19 cellular contexts compared by ENCODE assay signal in the genomic region with DNA sequence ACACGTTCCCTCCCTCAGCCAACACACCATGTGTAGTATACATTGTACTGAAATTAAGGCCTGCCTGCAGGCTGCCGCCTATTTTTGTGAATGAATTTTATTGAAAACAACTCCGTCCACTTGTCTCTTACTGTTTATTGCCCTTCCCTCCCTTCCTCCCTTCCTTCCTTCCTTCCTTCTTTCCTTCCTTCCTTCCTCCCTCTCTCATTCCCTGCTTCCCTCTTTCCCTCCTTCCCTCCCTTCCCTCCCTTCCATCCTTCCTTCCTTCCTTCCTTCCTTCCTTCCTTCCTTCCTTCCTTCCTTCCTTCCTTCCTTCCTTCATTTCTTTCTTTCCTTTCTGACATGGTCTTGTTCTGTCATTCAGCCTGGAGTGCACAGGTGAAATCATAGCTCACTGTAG. TPM values are rescaled to one million over a fixed set of nuclear protein-coding genes. Genes with fewer than 3 reads are reported as not detected.
DNase-seq lines count a peak whose midpoint lies in the region; ATAC-seq and TF ChIP-seq lines count a peak whose summit lies in the region.
"Had no signal": no experiment of that assay in that cellular context is flagged by ENCODE, and none has a peak within 500 bp of the region (broad histone marks: within the 10 kb centered on the region; RNA-seq: fewer than 3 reads in every experiment).

No MANE protein-coding gene starts in this region.

- no peaks in the 10 kb centered on the region for H3K27me3 Mint-ChIP-seq in activated T-helper 2 cell treated with anti-CD3 and anti-CD28 coated beads, Interferon-gamma antibody, Interleukin-2, Interleukin-4, amounts not matched to agents 10 μg/mL and 5 μg/mL and 100 μg/mL, durations not matched to agents 14 hours and 24 hours and 36 hours (ENCODE audit: low read depth)
- no peaks in the 10 kb centered on the region for H3K27me3 Mint-ChIP-seq in natural killer cell treated with Interleukin-12 subunit alpha and Interleukin-12 subunit beta and Interleukin-15 and Interleukin-18, amount 100 ng/mL, for 72 hours
- H3K27me3 Mint-ChIP-seq: B cell had no signal

- H3K27ac ChIP-seq in A673 (ENCODE audit: low read depth, low read length, poor library complexity, severe bottlenecking): no peak overlapping the region
- H3K27ac ChIP-seq in BLaER1 treated with 17β-estradiol and CSF1 and Interleukin-3, amounts not matched to agents 10 nM and 100 nM: no peak overlapping the region
- H3K27ac ChIP-seq in brain microvascular endothelial cell: no peak overlapping the region

- H3K27ac Mint-ChIP-seq in activated T-helper 2 cell treated with anti-CD3 and anti-CD28 coated beads, Interferon-gamma antibody, Interleukin-2, Interleukin-4, amounts not matched to agents 10 μg/mL and 5 μg/mL and 100 μg/mL, durations not matched to agents 14 hours and 24 hours and 36 hours: peak overlapping the region; percentile 20
- H3K27ac Mint-ChIP-seq in natural killer cell treated with Interleukin-12 subunit alpha and Interleukin-12 subunit beta and Interleukin-15 and Interleukin-18, amount 100 ng/mL, for 72 hours: peak overlapping the region; percentile 78 to 95
- H3K27ac Mint-ChIP-seq: B cell had no signal

- ATAC-seq in natural killer cell treated with Interleukin-12 subunit alpha and Interleukin-12 subunit beta and Interleukin-15 and Interleukin-18, amount 100 ng/mL, for 72 hours: no peak

- H4K20me1 ChIP-seq in BLaER1 treated with 17β-estradiol and CSF1 and Interleukin-3, amounts not matched to agents 10 nM and 100 nM: peaks cover 0 to 39% (median 0%) of the 10 kb centered on the region in 11 experiments; a peak in 3 of 22 replicates

- H3K36me3 ChIP-seq in A673 (ENCODE audit: insufficient read depth, low read length, poor library complexity, severe bottlenecking) (no peaks in the 10 kb centered on the region), brain microvascular endothelial cell (replicated peaks) (no peaks in the 10 kb centered on the region)
- H3K36me3 ChIP-seq in BLaER1 treated with 17β-estradiol and CSF1 and Interleukin-3, amounts not matched to agents 10 nM and 100 nM: peaks cover 0 to 39% (median 0%) of the 10 kb centered on the region in 11 experiments; a peak in 5 of 22 replicates

- no peaks in the 10 kb centered on the region for H3K27me3 ChIP-seq in A673 (replicated peaks; ENCODE audit: insufficient read depth, low read depth, low read length, poor library complexity)
- H3K27me3 ChIP-seq in BLaER1 treated with 17β-estradiol and CSF1 and Interleukin-3, amounts not matched to agents 10 nM and 100 nM: no peaks in the 10 kb centered on the region
- no peaks in the 10 kb centered on the region for H3K27me3 ChIP-seq in brain microvascular endothelial cell (replicated peaks)

- in situ Hi-C loops in brain microvascular endothelial cell (cut with HindIII; ENCODE audit: low pct_ligation_motif_present, low sequenced_read_pairs): no loop called here

- no peaks in the 10 kb centered on the region for H3K36me3 Mint-ChIP-seq in activated T-helper 2 cell treated with anti-CD3 and anti-CD28 coated beads, Interferon-gamma antibody, Interleukin-2, Interleukin-4, amounts not matched to agents 10 μg/mL and 5 μg/mL and 100 μg/mL, durations not matched to agents 14 hours and 24 hours and 36 hours (ENCODE audit: low read depth)
- peaks cover 2% of the 10 kb centered on the region for H3K36me3 Mint-ChIP-seq in natural killer cell treated with Interleukin-12 subunit alpha and Interleukin-12 subunit beta and Interleukin-15 and Interleukin-18, amount 100 ng/mL, for 72 hours

- POLR2A ChIA-PET in A673 (lab: Charles Lee; ENCODE audit: low non-redundant PET): no interaction called here

- H3K4me2 ChIP-seq in BLaER1 treated with 17β-estradiol and CSF1 and Interleukin-3, amounts not matched to agents 10 nM and 100 nM: peak overlapping the region in 6 of 11 experiments; percentile 81 to 99 (median 90); a peak in 11 of 22 replicates

- no peaks in the 10 kb centered on the region for H3K9me3 Mint-ChIP-seq in activated T-helper 2 cell treated with anti-CD3 and anti-CD28 coated beads, Interferon-gamma antibody, Interleukin-2, Interleukin-4, amounts not matched to agents 10 μg/mL and 5 μg/mL and 100 μg/mL, durations not matched to agents 14 hours and 24 hours and 36 hours
- H3K9me3 Mint-ChIP-seq in natural killer cell treated with Interleukin-12 subunit alpha and Interleukin-12 subunit beta and Interleukin-15 and Interleukin-18, amount 100 ng/mL, for 72 hours: no peaks in the 10 kb centered on the region

- H3K4me1 ChIP-seq in A673 (ENCODE audit: insufficient read depth, low read length, poor library complexity, severe bottlenecking): no peaks in the 10 kb centered on the region
- peaks cover 31 to 97% (median 70%) of the 10 kb centered on the region in 10 experiments for H3K4me1 ChIP-seq in BLaER1 treated with 17β-estradiol and CSF1 and Interleukin-3, amounts not matched to agents 10 nM and 100 nM

- no peak overlapping the region for H3K4me3 Mint-ChIP-seq in activated T-helper 2 cell treated with anti-CD3 and anti-CD28 coated beads, Interferon-gamma antibody, Interleukin-2, Interleukin-4, amounts not matched to agents 10 μg/mL and 5 μg/mL and 100 μg/mL, durations not matched to agents 14 hours and 24 hours and 36 hours (ENCODE audit: low read depth)
- peak overlapping the region; percentile 51 for H3K4me3 Mint-ChIP-seq in natural killer cell treated with Interleukin-12 subunit alpha and Interleukin-12 subunit beta and Interleukin-15 and Interleukin-18, amount 100 ng/mL, for 72 hours

- TF ChIP-seq CTCF in A673 (conservative IDR thresholded peaks at IDR 0.05; ENCODE audit: low read depth, low read length): no peak
- TF ChIP-seq CTCF in brain microvascular endothelial cell (IDR thresholded peaks at IDR 0.05; ENCODE audit: low read depth, low read length, missing control alignments): no peak

- no peak overlapping the region for H3K4me3 ChIP-seq in A673 (ENCODE audit: low read depth, low read length, poor library complexity, severe bottlenecking)
- peak overlapping the region in 3 of 10 experiments; percentile 69 to 82 (median 81); a peak in 5 of 20 replicates for H3K4me3 ChIP-seq in BLaER1 treated with 17β-estradiol and CSF1 and Interleukin-3, amounts not matched to agents 10 nM and 100 nM
- H3K4me3 ChIP-seq in brain microvascular endothelial cell (ENCODE audit: low read depth, low read length): no peak overlapping the region

- peaks cover 33% of the 10 kb centered on the region for H3K4me1 Mint-ChIP-seq in activated T-helper 2 cell treated with anti-CD3 and anti-CD28 coated beads, Interferon-gamma antibody, Interleukin-2, Interleukin-4, amounts not matched to agents 10 μg/mL and 5 μg/mL and 100 μg/mL, durations not matched to agents 14 hours and 24 hours and 36 hours (ENCODE audit: low read depth)
- H3K4me1 Mint-ChIP-seq in natural killer cell treated with Interleukin-12 subunit alpha and Interleukin-12 subunit beta and Interleukin-15 and Interleukin-18, amount 100 ng/mL, for 72 hours (ENCODE audit: low read depth in 2 of 2): peaks cover 48 to 50% of the 10 kb centered on the region in 2 donors

- intact Hi-C loops in A673 (cut with micrococcal nuclease; ENCODE audit: unreplicated experiment): loop anchor here (10.0 kb wide), 1 partner anchor 73 kb away; no protein-coding TSS in a partner anchor
- intact Hi-C loops in activated T-helper 2 cell treated with anti-CD3 and anti-CD28 coated beads, Interferon-gamma antibody, Interleukin-2, Interleukin-4, amounts not matched to agents 10 μg/mL and 5 μg/mL and 100 μg/mL, durations not matched to agents 14 hours and 24 hours and 36 hours (cut with micrococcal nuclease): loop anchor here (10.0 kb wide), 1 partner anchor 163 kb away; the partner anchor contains the start of gene COX6A2

- DNase-seq in A673 (ENCODE audit: low spot score) (peak; percentile 21), cerebellar cortex (ENCODE audit: low spot score) (no peak), brain microvascular endothelial cell (no peak)
- DNase-seq in activated T-helper 2 cell treated with anti-CD3 and anti-CD28 coated beads, Interferon-gamma antibody, Interleukin-2, Interleukin-4, amounts not matched to agents 10 μg/mL and 5 μg/mL and 100 μg/mL, durations not matched to agents 14 hours and 24 hours and 36 hours (ENCODE audit: low spot score): no peak
- DNase-seq in natural killer cell treated with Interleukin-12 subunit alpha and Interleukin-12 subunit beta and Interleukin-15 and Interleukin-18, amount 100 ng/mL, for 72 hours (ENCODE audit: low spot score): no peak
- DNase-seq in stimulated activated CD4-positive, alpha-beta T cell treated with anti-CD3 and anti-CD28 coated beads, Interleukin-4, amount 100 ng/mL, for 4 hours: no peak
- DNase-seq: CD4-positive, alpha-beta memory T cell; DMS79 treated with DMSO at 0.1 percent for 48 hours; H7; NCI-H1105 treated with DMSO at 0.1 percent for 48 hours; NCI-H187; NCI-H69; SHP77 treated with DMSO at 0.1 percent for 48 hours had no signal

- BruUV-seq in A673 (replicated peaks; lab: Mats Ljungman, UMichigan): no TSS peak

- H3K9ac ChIP-seq in BLaER1 treated with 17β-estradiol and CSF1 and Interleukin-3, amounts not matched to agents 10 nM and 100 nM: no peak overlapping the region

- no peaks in the 10 kb centered on the region for H3K9me3 ChIP-seq in A673 (ENCODE audit: low read depth, low read length, poor library complexity, severe bottlenecking)
- H3K9me3 ChIP-seq in BLaER1 treated with 17β-estradiol and CSF1 and Interleukin-3, amounts not matched to agents 10 nM and 100 nM (replicated peaks in 1 of 11): no peaks in the 10 kb centered on the region

- CTCF ChIA-PET in A673 (lab: Charles Lee): no interaction called here

RNA-seq across cellular contexts. Expression of gene ITGAM, which starts 2.3 kb away (rescaled TPM):
- 0.35 and 0.92 TPM in 2 replicates for total RNA-seq in A673 (2021)
- 7.0 and 8.4 TPM in 2 replicates for total RNA-seq in activated T-helper 2 cell treated with anti-CD3 and anti-CD28 coated beads, Interferon-gamma antibody, Interleukin-2, Interleukin-4, amounts not matched to agents 10 μg/mL and 5 μg/mL and 100 μg/mL, durations not matched to agents 14 hours and 24 hours and 36 hours
- total RNA-seq in natural killer cell treated with Interleukin-12 subunit alpha and Interleukin-12 subunit beta and Interleukin-15 and Interleukin-18, amount 100 ng/mL, for 72 hours: 10 to 100 TPM; 63.9 to 77.8 TPM
- total RNA-seq: H7, RPMI7951 had no signal

RNA-seq across cellular contexts. Expression of gene PYDC1, which starts 45.1 kb away (rescaled TPM):
- not detected in 2 replicates for total RNA-seq in A673 (2021)
- total RNA-seq in activated T-helper 2 cell treated with anti-CD3 and anti-CD28 coated beads, Interferon-gamma antibody, Interleukin-2, Interleukin-4, amounts not matched to agents 10 μg/mL and 5 μg/mL and 100 μg/mL, durations not matched to agents 14 hours and 24 hours and 36 hours: not detected in 2 replicates
- not detected for total RNA-seq in natural killer cell treated with Interleukin-12 subunit alpha and Interleukin-12 subunit beta and Interleukin-15 and Interleukin-18, amount 100 ng/mL, for 72 hours
- total RNA-seq: B cell; CD4-positive, alpha-beta memory T cell; G401; H7; HT1080; OCI-LY7; RPMI7951 had no signal

RNA-seq across cellular contexts. Expression of gene TRIM72, which starts 48.2 kb away (rescaled TPM):
- total RNA-seq in A673 (2021): 0.04 TPM in 1 of 2 replicates, not detected in the other
- total RNA-seq in activated T-helper 2 cell treated with anti-CD3 and anti-CD28 coated beads, Interferon-gamma antibody, Interleukin-2, Interleukin-4, amounts not matched to agents 10 μg/mL and 5 μg/mL and 100 μg/mL, durations not matched to agents 14 hours and 24 hours and 36 hours: 0.11 TPM in 1 of 2 replicates, not detected in the other
- under 1 TPM in 1 of 2 donors, not detected in 1; 0.06 TPM for total RNA-seq in natural killer cell treated with Interleukin-12 subunit alpha and Interleukin-12 subunit beta and Interleukin-15 and Interleukin-18, amount 100 ng/mL, for 72 hours
- total RNA-seq: CD4-positive, alpha-beta memory T cell; G401; RPMI7951 had no signal

RNA-seq across cellular contexts. Expression of gene PYCARD, which starts 59.5 kb away (rescaled TPM):
- total RNA-seq in A673 (2021): 1.8 and 2.0 TPM in 2 replicates
- total RNA-seq in activated T-helper 2 cell treated with anti-CD3 and anti-CD28 coated beads, Interferon-gamma antibody, Interleukin-2, Interleukin-4, amounts not matched to agents 10 μg/mL and 5 μg/mL and 100 μg/mL, durations not matched to agents 14 hours and 24 hours and 36 hours: 15.1 and 15.3 TPM in 2 replicates
- total RNA-seq in natural killer cell treated with Interleukin-12 subunit alpha and Interleukin-12 subunit beta and Interleukin-15 and Interleukin-18, amount 100 ng/mL, for 72 hours: 10 to 100 TPM; 23.1 to 29.8 TPM
